In the genomic region with DNA sequence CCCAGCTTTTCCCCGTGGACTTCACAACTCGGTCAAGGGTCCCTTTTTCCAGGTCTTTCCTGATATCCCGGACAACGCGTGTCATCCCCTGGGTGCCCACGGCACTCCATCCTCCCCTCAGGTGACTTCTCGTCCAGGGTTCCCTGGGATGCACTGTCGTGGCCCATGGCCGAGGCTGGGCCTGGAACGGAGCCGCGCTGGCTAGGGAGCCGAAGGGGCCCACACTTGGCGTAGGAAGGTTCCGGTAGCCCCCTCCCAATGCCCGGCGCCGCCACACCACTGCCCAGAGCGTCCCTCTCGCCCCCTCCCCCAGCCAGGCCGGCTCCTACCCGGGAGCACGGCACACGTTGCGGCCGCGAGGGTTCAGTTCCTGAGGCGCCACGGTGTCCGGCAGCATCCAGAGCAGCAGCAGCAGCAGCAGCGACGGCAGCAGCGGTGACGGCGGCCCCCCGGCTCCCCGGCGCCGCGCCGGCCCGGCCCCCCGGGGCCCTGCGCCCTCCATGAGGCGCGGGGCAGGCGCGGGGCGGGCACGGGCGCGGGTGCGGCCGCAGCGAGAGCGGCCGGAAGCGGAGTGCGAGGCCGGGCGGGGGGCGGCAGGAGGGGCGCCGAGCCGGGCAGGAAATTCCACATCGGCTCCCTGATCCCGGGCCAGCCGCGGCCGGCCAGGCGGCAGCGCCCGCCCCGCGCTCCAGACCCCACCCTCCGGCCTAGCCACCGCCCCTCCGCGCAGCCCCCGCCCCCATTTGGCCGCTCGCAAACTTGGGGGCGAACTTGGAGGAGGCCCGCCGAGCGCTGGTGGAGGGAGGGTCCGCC, we compare ENCODE assay signal across 7 cellular contexts. TPM values are rescaled to one million over a fixed set of nuclear protein-coding genes. Genes with fewer than 3 reads are reported as not detected.
DNase-seq lines count a peak whose midpoint lies in the region; ATAC-seq and TF ChIP-seq lines count a peak whose summit lies in the region.

A gene with protein sequence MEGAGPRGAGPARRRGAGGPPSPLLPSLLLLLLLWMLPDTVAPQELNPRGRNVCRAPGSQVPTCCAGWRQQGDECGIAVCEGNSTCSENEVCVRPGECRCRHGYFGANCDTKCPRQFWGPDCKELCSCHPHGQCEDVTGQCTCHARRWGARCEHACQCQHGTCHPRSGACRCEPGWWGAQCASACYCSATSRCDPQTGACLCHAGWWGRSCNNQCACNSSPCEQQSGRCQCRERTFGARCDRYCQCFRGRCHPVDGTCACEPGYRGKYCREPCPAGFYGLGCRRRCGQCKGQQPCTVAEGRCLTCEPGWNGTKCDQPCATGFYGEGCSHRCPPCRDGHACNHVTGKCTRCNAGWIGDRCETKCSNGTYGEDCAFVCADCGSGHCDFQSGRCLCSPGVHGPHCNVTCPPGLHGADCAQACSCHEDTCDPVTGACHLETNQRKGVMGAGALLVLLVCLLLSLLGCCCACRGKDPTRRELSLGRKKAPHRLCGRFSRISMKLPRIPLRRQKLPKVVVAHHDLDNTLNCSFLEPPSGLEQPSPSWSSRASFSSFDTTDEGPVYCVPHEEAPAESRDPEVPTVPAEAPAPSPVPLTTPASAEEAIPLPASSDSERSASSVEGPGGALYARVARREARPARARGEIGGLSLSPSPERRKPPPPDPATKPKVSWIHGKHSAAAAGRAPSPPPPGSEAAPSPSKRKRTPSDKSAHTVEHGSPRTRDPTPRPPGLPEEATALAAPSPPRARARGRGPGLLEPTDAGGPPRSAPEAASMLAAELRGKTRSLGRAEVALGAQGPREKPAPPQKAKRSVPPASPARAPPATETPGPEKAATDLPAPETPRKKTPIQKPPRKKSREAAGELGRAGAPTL (minus strand): TSS at position 573 of the 813 bp plus-strand sequence. CDS start 71 bp downstream, at position 502.

- H3K9me3 Mint-ChIP-seq in neural crest cell = no peaks in the 10 kb centered on the region

- peaks cover 19 to 28% of the 10 kb centered on the region in 2 experiments; a peak in 3 of 4 replicates for H3K4me1 ChIP-seq in SK-N-SH (ENCODE audit: control insufficient read depth in 1 of 2, insufficient read depth in 2 of 2, low read depth in 1 of 2, low read length in 1 of 2)

- TF ChIP-seq CTCF in GM10266 (IDR thresholded peaks at IDR 0.05; ENCODE audit: control insufficient read depth, insufficient read depth, low read depth, missing control alignments) = no peak
- TF ChIP-seq CTCF in SK-N-SH (IDR thresholded peaks at IDR 0.05) = no peak
- no peak for TF ChIP-seq CTCF in fibroblast of the aortic adventitia (IDR thresholded peaks at IDR 0.05; ENCODE audit: insufficient read depth, low read length)
- TF ChIP-seq CTCF in neural crest cell (conservative IDR thresholded peaks at IDR 0.05) = no peak

- H3K9ac ChIP-seq in SK-N-SH = peak within 1 kb of the TSS; percentile 87

- peaks cover 37% of the 10 kb centered on the region for H4K20me1 ChIP-seq in SK-N-SH (ENCODE audit: insufficient read depth)

- H3K27me3 ChIP-seq in SK-N-SH (ENCODE audit: insufficient read depth) = no peaks in the 10 kb centered on the region

- H3K4me3 ChIP-seq in SK-N-SH (ENCODE audit: low read depth in 2 of 2, low read length in 1 of 2) = peak within 1 kb of the TSS; percentile 94 to 96
- peak within 1 kb of the TSS; percentile 91 for H3K4me3 ChIP-seq in fibroblast of the aortic adventitia (ENCODE audit: low read depth, low read length)

- peaks cover 50% of the 10 kb centered on the region for H3K79me2 ChIP-seq in SK-N-SH (ENCODE audit: insufficient read depth)

- CTCF ChIA-PET in SK-N-SH (lab: Yijun Ruan, JAX) = interaction anchor here (2.1 to 6.4 kb wide), 2 partner anchors 19 kb away, joined by 5 to 38 read pairs; no protein-coding TSS in a partner anchor

- H3F3A ChIP-seq in SK-N-SH (replicated peaks; ENCODE audit: insufficient read depth) = no peaks in the 10 kb centered on the region

- no peaks in the 10 kb centered on the region for H3K9me3 ChIP-seq in SK-N-SH

- H3K36me3 ChIP-seq in SK-N-SH (replicated peaks in 1 of 2; ENCODE audit: control insufficient read depth in 1 of 2, insufficient read depth in 2 of 2, low read length in 1 of 2) = peaks cover 0 to 5% of the 10 kb centered on the region in 2 experiments

- H3K4me1 Mint-ChIP-seq in neural crest cell = peaks cover 36% of the 10 kb centered on the region

- TF ChIP-seq RAD21 in SK-N-SH (IDR thresholded peaks at IDR 0.05; ENCODE audit: low read length) = no peak

- peak within 1 kb of the TSS; percentile 78 for H2AFZ ChIP-seq in SK-N-SH (ENCODE audit: low read depth)

- TF ChIP-seq EP300 in SK-N-SH (IDR thresholded peaks at IDR 0.05; ENCODE audit: borderline replicate concordance in 1 of 2, low read depth in 1 of 2, low read length in 1 of 2) = no peak

- ATAC-seq in GM21515 (IDR thresholded peaks at IDR 0.05; ENCODE audit: unreplicated experiment) (no peak), HG02852 (IDR thresholded peaks at IDR 0.05; ENCODE audit: unreplicated experiment) (no peak), HG02981 (IDR thresholded peaks at IDR 0.05; ENCODE audit: unreplicated experiment) (no peak)

- H3K27ac Mint-ChIP-seq in neural crest cell (ENCODE audit: unreplicated experiment) = peak within 1 kb of the TSS; percentile 78

- peak within 1 kb of the TSS; percentile 95 for H3K4me3 Mint-ChIP-seq in neural crest cell

- POLR2A ChIA-PET in SK-N-SH (lab: Yijun Ruan, JAX) = interaction anchor here (1.3 to 3.2 kb wide), 2 partner anchors 10 to 14 kb away, joined by 4 to 13 read pairs; no protein-coding TSS in a partner anchor

- H3K9me2 ChIP-seq in SK-N-SH = no peaks in the 10 kb centered on the region

- peak; percentile 52 for DNase-seq in GM10266 (ENCODE audit: extremely low spot score)
- DNase-seq in SK-N-SH = peak; percentile 98
- DNase-seq in fibroblast of the aortic adventitia (ENCODE audit: low read depth) = peak; percentile 55
- peak; percentile 60 for DNase-seq in neural crest cell (ENCODE audit: low read depth, low spot score)

- 0% methylated on average over 16 of the region's 87 CpGs for WGBS in SK-N-SH (ENCODE audit: low lambda C conversion rate)

- H3K27ac ChIP-seq in SK-N-SH (ENCODE audit: low read depth in 2 of 2, low read length in 1 of 2) = peak within 1 kb of the TSS; percentile 76 to 86

- no peaks in the 10 kb centered on the region for H3K36me3 Mint-ChIP-seq in neural crest cell (ENCODE audit: low read depth)

- peak within 1 kb of the TSS; percentile 99 for H3K4me2 ChIP-seq in SK-N-SH

- H3K27me3 Mint-ChIP-seq in neural crest cell (ENCODE audit: low read depth) = peaks cover 46% of the 10 kb centered on the region

TF ChIP-seq in SK-N-SH, 30 proteins besides CTCF, POLR2A, EP300 and RAD21 (continues in another document):
- TF ChIP-seq JUND (IDR thresholded peaks at IDR 0.05) (no peak), REST (IDR thresholded peaks at IDR 0.05; ENCODE audit: low read depth, low read length) (no peak), GABPA (IDR thresholded peaks at IDR 0.05; ENCODE audit: low read depth) (peak; percentile 53), IRF3 (IDR thresholded peaks at IDR 0.05; ENCODE audit: low read depth, low read length) (no peak), USF1 (IDR thresholded peaks at IDR 0.05; ENCODE audit: borderline replicate concordance, low read depth) (peak; percentile 27; the same call in 1 of the 2 replicates), ELF1 (IDR thresholded peaks at IDR 0.05) (no peak), SMC3 (IDR thresholded peaks at IDR 0.05; ENCODE audit: low read depth, low read length) (no peak), NRF1 (IDR thresholded peaks at IDR 0.05; ENCODE audit: low read depth, low read length) (no peak), YY1 (IDR thresholded peaks at IDR 0.05; ENCODE audit: low read depth) (no peak), TCF12 (IDR thresholded peaks at IDR 0.05) (no peak)

RNA-seq across cellular contexts. Expression of the gene that starts here (rescaled TPM):
- 32.1 and 49.0 TPM in 2 replicates for polyA plus RNA-seq in SK-N-SH (2012; rRNA removed)
- 21.0 and 41.3 TPM in 2 replicates for polyA plus RNA-seq in SK-N-SH (2012; cell fraction: cytosol; rRNA removed)
- polyA plus RNA-seq in SK-N-SH (2012; cell fraction: nucleus; rRNA removed) = 91.3 and 138 TPM in 2 replicates
- total RNA-seq in fibroblast of the aortic adventitia (ENCODE audit: low replicate concordance) (11.8 and 42.9 TPM in 2 replicates), neural crest cell (23.1 and 23.4 TPM in 2 replicates)
